ENCODE assay signal across 1 cellular context in genomic region chr7:56106108-56107073, GRCh38.
TF ChIP-seq lines count a peak whose summit lies in the region.

CHCHD2 (minus strand) TSS chr7:56106476; CDS start chr7:56106413, 63 bp downstream.

TF ChIP-seq in A549, 52 proteins besides CTCF, POLR2A, EP300 and RAD21 (continued from another document):
- TF ChIP-seq E2F6 (IDR thresholded peaks at IDR 0.05; ENCODE audit: borderline replicate concordance, low read depth), result peak; percentile 52
- no peak for TF ChIP-seq CHD4 (IDR thresholded peaks at IDR 0.05; ENCODE audit: borderline replicate concordance)
